23 cellular contexts compared by ENCODE assay signal in genomic region chr3:171342200-171342599, GRCh38.
DNase-seq lines count a peak whose midpoint lies in the region; ATAC-seq, FAIRE-seq and TF ChIP-seq lines count a peak whose summit lies in the region.
"Had no signal": no experiment of that assay in that cellular context is flagged by ENCODE, and none has a peak within 500 bp of the region (broad histone marks: within the 10 kb centered on the region; RNA-seq: fewer than 3 reads in every experiment).

No MANE protein-coding gene starts in this region.

- H3K27ac Mint-ChIP-seq in activated naive CD4-positive, alpha-beta T cell treated with anti-CD3 and anti-CD28 coated beads, Interleukin-2, amount 50 U/mL, for 24 hours: peak overlapping the region; percentile 17
- H3K27ac Mint-ChIP-seq in activated naive CD4-positive, alpha-beta T cell treated with anti-CD3 and anti-CD28 coated beads, Interleukin-2, amount 50 U/mL, for 72 hours: no peak overlapping the region
- H3K27ac Mint-ChIP-seq: CD14-positive monocyte; CD4-positive, CD25-positive, alpha-beta regulatory T cell had no signal

- no peak for ATAC-seq in activated naive CD4-positive, alpha-beta T cell treated with anti-CD3 and anti-CD28 coated beads, Interleukin-2, amount 50 U/mL, for 72 hours
- ATAC-seq in left lobe of liver: peak; percentile 68
- no peak for ATAC-seq in GM19328 (IDR thresholded peaks at IDR 0.05; ENCODE audit: unreplicated experiment)
- no peak for ATAC-seq in GM19023 (IDR thresholded peaks at IDR 0.05; ENCODE audit: unreplicated experiment)

- H3K27me3 Mint-ChIP-seq in activated naive CD4-positive, alpha-beta T cell treated with anti-CD3 and anti-CD28 coated beads, Interleukin-2, amount 50 U/mL, for 24 hours: no peaks in the 10 kb centered on the region
- H3K27me3 Mint-ChIP-seq: CD4-positive, alpha-beta memory T cell; CD4-positive, CD25-positive, alpha-beta regulatory T cell; CD8-positive, alpha-beta memory T cell had no signal

- FAIRE-seq in GM12892 (lab: Jason Lieb, UNC) (peak; percentile 54), GM19239 (lab: Jason Lieb, UNC) (peak; percentile 8)
- FAIRE-seq: A204.1, D721Med, G401.6, GM12891 had no signal

- peaks cover 15% of the 10 kb centered on the region for H3K9me3 Mint-ChIP-seq in activated naive CD4-positive, alpha-beta T cell treated with anti-CD3 and anti-CD28 coated beads, Interleukin-2, amount 50 U/mL, for 24 hours
- H3K9me3 Mint-ChIP-seq in activated naive CD4-positive, alpha-beta T cell treated with anti-CD3 and anti-CD28 coated beads, Interleukin-2, amount 50 U/mL, for 72 hours: peaks cover 16 to 25% of the 10 kb centered on the region in 2 donors

- H3K4me3 Mint-ChIP-seq in activated naive CD4-positive, alpha-beta T cell treated with anti-CD3 and anti-CD28 coated beads, Interleukin-2, amount 50 U/mL, for 24 hours: no peak overlapping the region
- H3K4me3 Mint-ChIP-seq: CD14-positive monocyte; CD4-positive, alpha-beta memory T cell; CD4-positive, CD25-positive, alpha-beta regulatory T cell; CD8-positive, alpha-beta memory T cell had no signal

- peaks cover 36% of the 10 kb centered on the region for H3K36me3 Mint-ChIP-seq in activated naive CD4-positive, alpha-beta T cell treated with anti-CD3 and anti-CD28 coated beads, Interleukin-2, amount 50 U/mL, for 24 hours
- H3K36me3 Mint-ChIP-seq in activated naive CD4-positive, alpha-beta T cell treated with anti-CD3 and anti-CD28 coated beads, Interleukin-2, amount 50 U/mL, for 72 hours: peaks cover 36 to 40% of the 10 kb centered on the region in 2 donors
- H3K36me3 Mint-ChIP-seq: CD14-positive monocyte had no signal

- peaks cover 55% of the 10 kb centered on the region for H3K4me1 Mint-ChIP-seq in activated naive CD4-positive, alpha-beta T cell treated with anti-CD3 and anti-CD28 coated beads, Interleukin-2, amount 50 U/mL, for 24 hours

- no peak for DNase-seq in activated naive CD4-positive, alpha-beta T cell treated with anti-CD3 and anti-CD28 coated beads, Interleukin-2, amount 50 U/mL, for 72 hours (ENCODE audit: low spot score in 2 of 2)
- DNase-seq in GM12892 (ENCODE audit: insufficient read length) (no peak), GM19239 (ENCODE audit: insufficient read length, low spot score) (no peak), left lobe of liver (ENCODE audit: low spot score) (no peak)
- DNase-seq in activated CD4-positive, alpha-beta T cell treated with anti-CD3 and anti-CD28 coated beads, Interleukin-2, amount 50 U/mL, for 1 hour: no peak
- DNase-seq: 8988T; ACHN; BE2C; C1 segment of cervical spinal cord; CD4-positive, alpha-beta memory T cell; CD4-positive, CD25-positive, alpha-beta regulatory T cell; CD8-positive, alpha-beta memory T cell; COR-L47; DMS79 treated with DMSO at 0.1 percent for 48 hours; GF-D8 had no signal

- no peak for TF ChIP-seq POLR2A in GM12892 (IDR thresholded peaks at IDR 0.05; ENCODE audit: low read depth, low read length)
